1 cellular context compared by ENCODE assay signal in the genomic region with DNA sequence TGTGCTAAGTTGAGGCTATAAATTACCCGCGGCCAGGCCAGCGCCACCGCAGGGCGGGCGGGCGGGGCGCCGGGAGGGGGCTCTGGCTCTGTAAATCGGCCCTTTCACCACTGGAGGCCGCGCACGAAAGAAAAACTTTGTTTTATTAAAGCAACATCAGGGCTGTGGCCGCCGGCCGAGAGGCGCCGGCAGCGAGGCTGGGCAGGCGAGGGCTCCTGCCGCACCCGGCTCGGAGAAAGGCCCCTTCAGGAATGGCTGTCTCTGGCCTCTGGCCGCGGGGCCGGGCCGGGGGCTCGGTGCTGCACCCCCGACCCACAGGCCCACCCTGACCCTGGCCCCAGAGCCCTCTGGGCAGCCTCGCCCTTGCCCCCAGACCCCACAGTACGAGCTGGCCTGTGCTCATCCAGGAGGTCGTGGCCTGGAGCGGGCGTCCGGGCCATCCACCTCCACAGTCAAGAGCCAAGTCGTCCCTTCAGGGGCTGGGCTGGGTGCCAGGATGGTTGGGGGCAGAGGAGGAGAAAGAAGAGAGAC.
A peak's percentile ranks its signal among the peaks of the same experiment; 100 is the strongest.
TF ChIP-seq lines count a peak whose summit lies in the region.

No MANE protein-coding gene starts in this region.

TF ChIP-seq in HCT116, 20 proteins besides CTCF, POLR2A, EP300 and RAD21 (continued from another document):
- peak; percentile 39; the same call in 1 of the 2 replicates for TF ChIP-seq ZFX (IDR thresholded peaks at IDR 0.05)
